20 cellular contexts compared by ENCODE assay signal in the genomic region with DNA sequence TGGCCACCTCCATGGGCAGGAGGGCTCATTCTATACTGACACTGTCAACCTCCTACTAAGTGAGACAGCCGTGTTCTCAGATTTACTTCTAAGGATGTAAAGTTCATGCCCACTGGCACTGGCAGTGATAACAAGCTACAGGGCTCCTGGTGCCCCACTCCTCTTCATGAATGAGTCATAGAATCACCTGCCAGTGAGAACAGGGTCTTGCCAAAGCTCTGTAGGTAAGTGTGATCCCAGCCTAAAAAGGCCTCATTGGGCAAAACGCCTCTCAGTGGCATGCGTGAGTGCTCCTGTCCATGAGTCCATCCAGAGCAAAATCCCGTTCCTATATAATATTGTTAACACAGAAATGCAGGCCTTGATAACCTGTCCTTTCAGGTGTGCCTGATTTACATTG.
"Had no signal": no experiment of that assay in that cellular context is flagged by ENCODE, and none has a peak within 500 bp of the region (broad histone marks: within the 10 kb centered on the region; RNA-seq: fewer than 3 reads in every experiment).

No MANE protein-coding gene starts in this region.

- H3K4me3 ChIP-seq: coronary artery, testis, upper lobe of left lung had no signal

- H3K27me3 ChIP-seq: testis, upper lobe of left lung had no signal

- H3K27ac ChIP-seq: coronary artery, epithelial cell of prostate, testis, upper lobe of left lung, WERI-Rb-1 had no signal

- H3K9me3 Mint-ChIP-seq: activated naive CD4-positive, alpha-beta T cell treated with anti-CD3 and anti-CD28 coated beads, Interleukin-2, amount 10 ng/mL, durations not matched to agents 7 days and 5 days; natural killer cell treated with Interleukin-12 subunit alpha and Interleukin-12 subunit beta and Interleukin-15 and Interleukin-18, amount 100 ng/mL, for 72 hours; stimulated activated effector memory CD8-positive, alpha-beta T cell treated with anti-CD3 and anti-CD28 coated beads, Interleukin-12 subunit alpha, Interleukin-12 subunit beta, amount 100 ng/mL, for 72 hours had no signal

- ATAC-seq: left lobe of liver; natural killer cell treated with Interleukin-12 subunit alpha and Interleukin-12 subunit beta and Interleukin-15 and Interleukin-18, amount 100 ng/mL, for 72 hours; sciatic nerve; stimulated activated effector memory CD8-positive, alpha-beta T cell treated with anti-CD3 and anti-CD28 coated beads, Interleukin-12 subunit alpha, Interleukin-12 subunit beta, amount 100 ng/mL, for 72 hours had no signal

- H3K36me3 ChIP-seq: upper lobe of left lung, WERI-Rb-1 had no signal

- H3K27ac Mint-ChIP-seq: activated naive CD4-positive, alpha-beta T cell treated with anti-CD3 and anti-CD28 coated beads, Interleukin-2, amount 10 ng/mL, durations not matched to agents 7 days and 5 days; natural killer cell treated with Interleukin-12 subunit alpha and Interleukin-12 subunit beta and Interleukin-15 and Interleukin-18, amount 100 ng/mL, for 72 hours; stimulated activated effector memory CD8-positive, alpha-beta T cell treated with anti-CD3 and anti-CD28 coated beads, Interleukin-12 subunit alpha, Interleukin-12 subunit beta, amount 100 ng/mL, for 72 hours had no signal

- H3K9me3 ChIP-seq: testis, upper lobe of left lung had no signal

- H3K36me3 Mint-ChIP-seq: activated naive CD4-positive, alpha-beta T cell treated with anti-CD3 and anti-CD28 coated beads, Interleukin-2, amount 10 ng/mL, durations not matched to agents 7 days and 5 days; natural killer cell treated with Interleukin-12 subunit alpha and Interleukin-12 subunit beta and Interleukin-15 and Interleukin-18, amount 100 ng/mL, for 72 hours; stimulated activated effector memory CD8-positive, alpha-beta T cell treated with anti-CD3 and anti-CD28 coated beads, Interleukin-12 subunit alpha, Interleukin-12 subunit beta, amount 100 ng/mL, for 72 hours had no signal

- H3K4me1 ChIP-seq: testis, upper lobe of left lung had no signal

- H3K4me3 Mint-ChIP-seq: activated naive CD4-positive, alpha-beta T cell treated with anti-CD3 and anti-CD28 coated beads, Interleukin-2, amount 10 ng/mL, durations not matched to agents 7 days and 5 days; natural killer cell treated with Interleukin-12 subunit alpha and Interleukin-12 subunit beta and Interleukin-15 and Interleukin-18, amount 100 ng/mL, for 72 hours; stimulated activated effector memory CD8-positive, alpha-beta T cell treated with anti-CD3 and anti-CD28 coated beads, Interleukin-12 subunit alpha, Interleukin-12 subunit beta, amount 100 ng/mL, for 72 hours had no signal

- DNase-seq: activated CD4-positive, CD25-positive, alpha-beta regulatory T cell treated with anti-CD3 and anti-CD28 coated beads, Interleukin-2, amount 50 U/mL, for 72 hours; activated effector memory CD4-positive, alpha-beta T cell treated with anti-CD3 and anti-CD28 coated beads, Interleukin-2, amount 50 U/mL, for 16 hours; activated naive CD4-positive, alpha-beta T cell treated with anti-CD3 and anti-CD28 coated beads, Interleukin-2, amount 10 ng/mL, durations not matched to agents 7 days and 5 days; activated T-cell treated with anti-CD3 and anti-CD28 coated beads for 4 hours; amygdala; cerebellar nuclear complex; midbrain; posterior cingulate gyrus; small intestine; stimulated activated CD4-positive, alpha-beta T cell treated with anti-CD3 and anti-CD28 coated beads, Interleukin-2, amount 100 ng/mL, for 24 hours; T-helper 1 cell; testis; WERI-Rb-1 had no signal

- H3K27me3 Mint-ChIP-seq: activated naive CD4-positive, alpha-beta T cell treated with anti-CD3 and anti-CD28 coated beads, Interleukin-2, amount 10 ng/mL, durations not matched to agents 7 days and 5 days; natural killer cell treated with Interleukin-12 subunit alpha and Interleukin-12 subunit beta and Interleukin-15 and Interleukin-18, amount 100 ng/mL, for 72 hours had no signal
